ENCODE assay signal across 11 cellular contexts in the genomic region with DNA sequence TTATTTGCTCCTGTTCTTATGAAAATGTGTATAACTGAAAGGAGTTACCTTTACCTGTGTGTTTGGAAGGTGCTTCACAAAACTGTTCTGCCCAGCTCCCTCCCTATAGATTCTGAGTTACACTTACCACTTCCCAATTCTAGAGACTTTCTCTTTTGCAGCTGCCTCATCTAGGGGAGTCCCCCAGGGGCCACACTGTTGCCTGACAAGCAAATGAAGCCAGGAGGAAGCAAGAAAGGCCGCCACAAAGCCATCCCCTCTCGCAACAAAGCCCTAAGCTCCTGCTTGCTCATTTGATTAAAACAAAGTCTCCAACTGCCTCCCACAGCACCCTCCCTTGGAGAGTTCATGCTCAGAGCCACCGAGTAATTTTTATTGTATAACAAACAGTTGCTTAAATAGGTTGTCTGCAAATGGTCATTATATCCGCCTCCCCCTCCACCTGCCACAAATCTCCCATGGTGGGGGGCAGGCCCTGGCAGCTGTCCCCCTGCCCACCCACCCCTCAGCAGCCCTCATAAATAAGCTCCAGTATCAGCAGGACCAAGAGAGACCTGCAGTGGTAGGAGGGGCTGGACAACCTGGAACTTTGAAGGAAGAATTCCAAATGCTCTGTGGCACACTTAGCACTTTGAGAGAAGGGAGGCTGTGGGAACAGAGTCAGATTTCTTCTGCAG.
A peak's percentile ranks its signal among the peaks of the same experiment; 100 is the strongest.
DNase-seq lines count a peak whose midpoint lies in the region; ATAC-seq, FAIRE-seq and TF ChIP-seq lines count a peak whose summit lies in the region.
"Had no signal": no experiment of that assay in that cellular context is flagged by ENCODE, and none has a peak within 500 bp of the region (broad histone marks: within the 10 kb centered on the region; RNA-seq: fewer than 3 reads in every experiment).

No MANE protein-coding gene starts in this region.

- 57% methylated on average over 4 of the region's 4 CpGs for WGBS in hepatocyte (ENCODE audit: low lambda C conversion rate, missing lambda C conversion rate)

- no peaks in the 10 kb centered on the region for H3K36me3 ChIP-seq in hepatocyte (replicated peaks; ENCODE audit: insufficient read depth, low read depth)
- H3K36me3 ChIP-seq: suprapubic skin had no signal

- FAIRE-seq in frontal cortex (lab: Jason Lieb, UNC) = no peak
- FAIRE-seq: endothelial cell of umbilical vein, TTC549 had no signal

- H3K9me2 ChIP-seq in hepatocyte (replicated peaks; ENCODE audit: insufficient read depth) = no peaks in the 10 kb centered on the region

- peaks cover 55% of the 10 kb centered on the region for H3K4me1 ChIP-seq in hepatocyte (ENCODE audit: insufficient read depth)
- H3K4me1 ChIP-seq: suprapubic skin had no signal

- no peaks in the 10 kb centered on the region for H4K20me1 ChIP-seq in hepatocyte (ENCODE audit: insufficient read depth, poor library complexity, severe bottlenecking)

- peak; percentile 98 for ATAC-seq in GM18870 (IDR thresholded peaks at IDR 0.05; ENCODE audit: unreplicated experiment)
- ATAC-seq in GM21529 (IDR thresholded peaks at IDR 0.05; ENCODE audit: unreplicated experiment) = peak; percentile 100
- ATAC-seq in HG03520 (IDR thresholded peaks at IDR 0.05; ENCODE audit: unreplicated experiment) = peak; percentile 100

- H3K4me2 ChIP-seq in hepatocyte = peak overlapping the region; percentile 38

- H3K4me3 ChIP-seq in hepatocyte = no peak overlapping the region
- H3K4me3 ChIP-seq: suprapubic skin had no signal

- TF ChIP-seq CTCF in hepatocyte (IDR thresholded peaks at IDR 0.05; ENCODE audit: poor library complexity) = no peak

- H3K9me3 ChIP-seq in hepatocyte (ENCODE audit: low read depth) = no peaks in the 10 kb centered on the region
- H3K9me3 ChIP-seq: suprapubic skin had no signal

- DNase-seq in hepatocyte (ENCODE audit: low spot score) (no peak), NCI-H524 (lab: John Stamatoyannopoulos, UW) (no peak), frontal cortex (ENCODE audit: low spot score in 2 of 2) (no peak), NCI-H2029 (lab: John Stamatoyannopoulos, UW) (no peak), iPS-NIHi11 (ENCODE audit: low spot score) (no peak)

- no peak overlapping the region for H2AFZ ChIP-seq in hepatocyte

- H3K27me3 ChIP-seq in hepatocyte = no peaks in the 10 kb centered on the region
- H3K27me3 ChIP-seq: suprapubic skin had no signal

- no peak overlapping the region for H3K27ac ChIP-seq in hepatocyte
- H3K27ac ChIP-seq: suprapubic skin had no signal

- H3K79me2 ChIP-seq in hepatocyte = no peaks in the 10 kb centered on the region
